In genomic region chr5:181243020-181243520, GRCh38 we compare ENCODE assay signal across 8 cellular contexts. TPM values are rescaled to one million over a fixed set of nuclear protein-coding genes. Genes with fewer than 3 reads are reported as not detected.
DNase-seq lines count a peak whose midpoint lies in the region; ATAC-seq and TF ChIP-seq lines count a peak whose summit lies in the region.

No MANE protein-coding gene starts in this region.

- H3K4me1 ChIP-seq in CD8-positive, alpha-beta T cell (ENCODE audit: insufficient read depth, low read length) = peaks cover 39% of the 10 kb centered on the region
- H3K4me1 ChIP-seq in Panc1 (ENCODE audit: control insufficient read depth, insufficient read depth, low read length) (peaks cover 32% of the 10 kb centered on the region), neutrophil (ENCODE audit: control insufficient read depth in 1 of 2, insufficient read depth in 1 of 2, low read depth in 1 of 2, low read length in 1 of 2) (peaks cover 58 to 61% of the 10 kb centered on the region in 2 experiments)

- H3K27me3 ChIP-seq in CD8-positive, alpha-beta T cell (ENCODE audit: insufficient read depth, low read length) = no peaks in the 10 kb centered on the region
- H3K27me3 ChIP-seq in Panc1 (ENCODE audit: control insufficient read depth, insufficient read depth, low read length) (no peaks in the 10 kb centered on the region), neutrophil (no peaks in the 10 kb centered on the region)

- H3K27me3 Mint-ChIP-seq in CD8-positive, alpha-beta T cell (ENCODE audit: low read depth) = no peaks in the 10 kb centered on the region
- peaks cover 19% of the 10 kb centered on the region for H3K27me3 Mint-ChIP-seq in endothelial cell (ENCODE audit: unreplicated experiment)

- in situ Hi-C loops in Panc1 (cut with HindIII; ENCODE audit: low pct_unique_long_range_greater_than_20kb, low sequenced_read_pairs) = no loop called here

- DNase-seq in CD8-positive, alpha-beta T cell = no peak
- DNase-seq in Panc1 (ENCODE audit: low read depth, low spot score) (no peak), endothelial cell (ENCODE audit: low spot score) (peak; percentile 20), GDM1 (lab: John Stamatoyannopoulos, UW) (no peak), islet precursor cell (no peak), DMS114 treated with DMSO at 0.1 percent for 48 hours (lab: John Stamatoyannopoulos, UW; ENCODE audit: unreplicated experiment) (no peak), NCI-H1105 treated with DMSO at 0.1 percent for 48 hours (lab: John Stamatoyannopoulos, UW) (no peak)

- H3K27ac Mint-ChIP-seq in CD8-positive, alpha-beta T cell = peak overlapping the region; percentile 99
- H3K27ac Mint-ChIP-seq in endothelial cell (ENCODE audit: unreplicated experiment) = peak overlapping the region; percentile 98

- ATAC-seq in CD8-positive, alpha-beta T cell = peak; percentile 18
- no peak for ATAC-seq in Panc1

- no peak for TF ChIP-seq CTCF in CD8-positive, alpha-beta T cell (IDR thresholded peaks at IDR 0.05)
- TF ChIP-seq CTCF in Panc1 (IDR thresholded peaks at IDR 0.05) (no peak), endothelial cell (IDR thresholded peaks at IDR 0.05; ENCODE audit: unreplicated experiment) (no peak), neutrophil (IDR thresholded peaks at IDR 0.05) (no peak)

- H3K4me3 ChIP-seq in CD8-positive, alpha-beta T cell (ENCODE audit: low read depth, low read length) = peak overlapping the region; percentile 76
- H3K4me3 ChIP-seq in Panc1 (ENCODE audit: low read depth in 2 of 2, low read length in 2 of 2) (peak overlapping the region; percentile 78 to 97), neutrophil (ENCODE audit: low read depth in 1 of 2, low read length in 1 of 2) (peak overlapping the region; percentile 90 to 99)

- intact Hi-C loops in CD8-positive, alpha-beta T cell (cut with DNase I, micrococcal nuclease) = loop anchor here (1.0 to 2.0 kb wide), 3 partner anchors 18 to 52 kb away; partner anchors contain the start of genes TRIM52 (in 2 of the 2) and TRIM41 (in 1 of the 2)
- intact Hi-C loops in Panc1 (cut with micrococcal nuclease; ENCODE audit: unreplicated experiment) = no loop called here

- H3K4me1 Mint-ChIP-seq in CD8-positive, alpha-beta T cell (ENCODE audit: low read depth) = peaks cover 76% of the 10 kb centered on the region
- H3K4me1 Mint-ChIP-seq in endothelial cell (ENCODE audit: unreplicated experiment) = peaks cover 47% of the 10 kb centered on the region

- peaks cover 32% of the 10 kb centered on the region for H3K36me3 ChIP-seq in CD8-positive, alpha-beta T cell (ENCODE audit: insufficient read depth, low read length)
- H3K36me3 ChIP-seq in Panc1 (ENCODE audit: control insufficient read depth, insufficient read depth, low read length) (peaks cover 33% of the 10 kb centered on the region), neutrophil (peaks cover 41% of the 10 kb centered on the region)

- peaks cover 58% of the 10 kb centered on the region for H3K36me3 Mint-ChIP-seq in CD8-positive, alpha-beta T cell
- H3K36me3 Mint-ChIP-seq in endothelial cell (ENCODE audit: low read depth, unreplicated experiment) = peaks cover 42% of the 10 kb centered on the region

- CTCF ChIA-PET in CD8-positive, alpha-beta T cell (lab: Charles Lee) = interaction anchor here (0.7 to 1.8 kb wide), 3 partner anchors 19 to 54 kb away, joined by 3 to 7 read pairs (median 3); partner anchors contain the start of gene TRIM41
- CTCF ChIA-PET in Panc1 (lab: Charles Lee) = no interaction called here

- peak overlapping the region; percentile 95 for H3K4me3 Mint-ChIP-seq in CD8-positive, alpha-beta T cell
- H3K4me3 Mint-ChIP-seq in endothelial cell (ENCODE audit: unreplicated experiment) = peak overlapping the region; percentile 99

- POLR2A ChIA-PET in CD8-positive, alpha-beta T cell (lab: Charles Lee) = interaction anchor here (1.1 to 8.1 kb wide), 4 partner anchors 18 to 58 kb away, joined by 3 to 94 read pairs (median 38); partner anchors contain the start of genes TRIM41 and TRIM52
- POLR2A ChIA-PET in Panc1 (lab: Charles Lee) = interaction anchor here (1.0 kb wide), 1 partner anchor 20 kb away, joined by 9 read pairs; the partner anchor contains the start of gene TRIM41

- H3K9me3 Mint-ChIP-seq in CD8-positive, alpha-beta T cell = no peaks in the 10 kb centered on the region
- H3K9me3 Mint-ChIP-seq in endothelial cell (ENCODE audit: unreplicated experiment) = no peaks in the 10 kb centered on the region

- BruUV-seq in Panc1 (replicated peaks; lab: Mats Ljungman, UMichigan) = no TSS peak

- H3K27ac ChIP-seq in CD8-positive, alpha-beta T cell (ENCODE audit: low read depth, low read length) = peak overlapping the region; percentile 69
- H3K27ac ChIP-seq in Panc1 (ENCODE audit: low read length) = peak overlapping the region; percentile 99
- H3K27ac ChIP-seq in neutrophil = peak overlapping the region; percentile 86

- H3K9me3 ChIP-seq in CD8-positive, alpha-beta T cell (ENCODE audit: low read length) = no peaks in the 10 kb centered on the region
- H3K9me3 ChIP-seq in Panc1 (ENCODE audit: control insufficient read depth, insufficient read depth, low read depth, low read length) (no peaks in the 10 kb centered on the region), neutrophil (no peaks in the 10 kb centered on the region)

RNA-seq across cellular contexts. Expression of gene RACK1, which starts 0.6 kb away (rescaled TPM):
- total RNA-seq in CD8-positive, alpha-beta T cell = 1,000 to 10,000 TPM; 2,370 to 2,438 TPM
- total RNA-seq in Panc1 (2021; ENCODE audit: unreplicated experiment) (1,623 TPM), endothelial cell (ENCODE audit: unreplicated experiment) (2,232 TPM)
- 2,695 TPM for polyA plus RNA-seq in Panc1 (2012; ENCODE audit: insufficient read length)

RNA-seq across cellular contexts. Expression of gene TRIM52, which starts 17.9 kb away (rescaled TPM):
- total RNA-seq in CD8-positive, alpha-beta T cell = 10 to 100 TPM; 23.7 to 28.8 TPM
- total RNA-seq in Panc1 (2021; ENCODE audit: unreplicated experiment) = 9.3 TPM
- 5.2 TPM for polyA plus RNA-seq in Panc1 (2012; ENCODE audit: insufficient read length)
- 10.4 TPM for total RNA-seq in endothelial cell (ENCODE audit: unreplicated experiment)

RNA-seq across cellular contexts. Expression of gene TRIM41, which starts 20.0 kb away (rescaled TPM):
- 10 to 100 TPM; 20.9 to 22.2 TPM for total RNA-seq in CD8-positive, alpha-beta T cell
- total RNA-seq in Panc1 (2021; ENCODE audit: unreplicated experiment) (58.3 TPM), endothelial cell (ENCODE audit: unreplicated experiment) (21.8 TPM)
- 72.2 TPM for polyA plus RNA-seq in Panc1 (2012; ENCODE audit: insufficient read length)

RNA-seq across cellular contexts. Expression of gene TRIM7, which starts 38.1 kb away (rescaled TPM):
- under 1 TPM; 0.72 to 0.95 TPM for total RNA-seq in CD8-positive, alpha-beta T cell
- total RNA-seq in Panc1 (2021; ENCODE audit: unreplicated experiment) (25.8 TPM), endothelial cell (ENCODE audit: unreplicated experiment) (not detected)
- 21.3 TPM for polyA plus RNA-seq in Panc1 (2012; ENCODE audit: insufficient read length)
